18 cellular contexts compared by ENCODE assay signal in genomic region chr9:97567182-97567893, GRCh38.
A peak's percentile ranks its signal among the peaks of the same experiment; 100 is the strongest.
DNase-seq lines count a peak whose midpoint lies in the region.
"Had no signal": no experiment of that assay in that cellular context is flagged by ENCODE, and none has a peak within 500 bp of the region (broad histone marks: within the 10 kb centered on the region; RNA-seq: fewer than 3 reads in every experiment).

No MANE protein-coding gene starts in this region.

- H3K27ac ChIP-seq in skeletal muscle tissue (ENCODE audit: low read depth, low read length), result peak overlapping the region; percentile 75

- peak overlapping the region in 2 of 3 donors; percentile 16 to 48 for H3K9ac ChIP-seq in skeletal muscle tissue (ENCODE audit: low read depth in 1 of 3, low read length in 3 of 3)

- H3K36me3 ChIP-seq in skeletal muscle tissue (ENCODE audit: control insufficient read depth in 3 of 3, insufficient read depth in 3 of 3, low read length in 3 of 3), result peaks cover 28 to 38% (median 30%) of the 10 kb centered on the region in 3 donors

- H3K9me3 ChIP-seq in skeletal muscle tissue (ENCODE audit: control insufficient read depth in 3 of 3, low read length in 3 of 3), result no peaks in the 10 kb centered on the region

- DNase-seq in G401 (ENCODE audit: low spot score), result peak; percentile 62
- DNase-seq in activated CD8-positive, alpha-beta memory T cell treated with anti-CD3 and anti-CD28 coated beads, Interleukin-2, amount 50 U/mL, for 48 hours, result peak; percentile 32
- peak; percentile 53 for DNase-seq in mesenteric fat pad (ENCODE audit: low spot score)
- DNase-seq in glomerular visceral epithelial cell (ENCODE audit: extremely low spot score), result no peak
- no peak for DNase-seq in middle frontal gyrus (ENCODE audit: extremely low spot score, low spot score)
- no peak for DNase-seq in NK-92 (lab: John Stamatoyannopoulos, UW; ENCODE audit: unreplicated experiment)
- DNase-seq in AG20443 (ENCODE audit: low spot score), result no peak
- DNase-seq: ACHN; CD4-positive, alpha-beta memory T cell; DND-41; GF-D8; Karpas-422; NCI-H1417 treated with DMSO at 0.1 percent for 48 hours; NCI-H2029; NCI-H2171 treated with DMSO at 0.1 percent for 48 hours; NCI-H82; SHP77 treated with DMSO at 0.1 percent for 48 hours had no signal

- in situ Hi-C loops in G401 (cut with HindIII; ENCODE audit: low sequenced_read_pairs), result no loop called here

- no peak overlapping the region for H3K4me3 ChIP-seq in skeletal muscle tissue (ENCODE audit: low read length in 3 of 3)

- peaks cover 51 to 57% (median 54%) of the 10 kb centered on the region in 3 donors for H3K4me1 ChIP-seq in skeletal muscle tissue (ENCODE audit: control insufficient read depth in 3 of 3, insufficient read depth in 3 of 3, low read length in 3 of 3)

- no peaks in the 10 kb centered on the region for H3K27me3 ChIP-seq in skeletal muscle tissue (ENCODE audit: control insufficient read depth in 3 of 3, insufficient read depth in 3 of 3, low read length in 3 of 3)

Comparison
In these comparisons a context has a peak if more than half of its experiments do, and no peak if none do; other contexts are left out.
1. DNase-seq: peak in G401 (single experiment), activated CD8-positive, alpha-beta memory T cell treated with anti-CD3 and anti-CD28 coated beads, Interleukin-2, amount 50 U/mL, for 48 hours (single experiment) and mesenteric fat pad (single experiment); none in glomerular visceral epithelial cell (single experiment), middle frontal gyrus (single experiment), NK-92 (single experiment) and AG20443 (single experiment).